8 cellular contexts compared by ENCODE assay signal in genomic region chr5:139439013-139439903, GRCh38. TPM values are rescaled to one million over a fixed set of nuclear protein-coding genes. Genes with fewer than 3 reads are reported as not detected.
A peak's percentile ranks its signal among the peaks of the same experiment; 100 is the strongest.
DNase-seq lines count a peak whose midpoint lies in the region; ATAC-seq and TF ChIP-seq lines count a peak whose summit lies in the region.

TSS of gene DNAJC18 (minus strand) at chr5:139439525. CDS start at chr5:139439445, 80 bp downstream.

- H3K27me3 ChIP-seq in thoracic aorta (replicated peaks; ENCODE audit: insufficient read depth): no peaks in the 10 kb centered on the region

- no peaks in the 10 kb centered on the region for H3K9me3 ChIP-seq in thoracic aorta

- H3K4me3 ChIP-seq in GM08714 (ENCODE audit: low read length) (peak within 1 kb of the TSS; percentile 91), thoracic aorta (peak within 1 kb of the TSS; percentile 98)

- peak within 1 kb of the TSS; percentile 98 to 99 for H3K27ac ChIP-seq in thoracic aorta

- TF ChIP-seq CTCF in omental fat pad (IDR thresholded peaks at IDR 0.05) (no peak), thoracic aorta (IDR thresholded peaks at IDR 0.05) (no peak)

- H3K27ac Mint-ChIP-seq in activated naive CD4-positive, alpha-beta T cell treated with anti-CD3 and anti-CD28 coated beads, Interleukin-2, amount 50 U/mL, for 72 hours: peak within 1 kb of the TSS; percentile 93 to 100

- H3K36me3 ChIP-seq in thoracic aorta: peaks cover 4% of the 10 kb centered on the region

- no peaks in the 10 kb centered on the region for H3K9me3 Mint-ChIP-seq in activated naive CD4-positive, alpha-beta T cell treated with anti-CD3 and anti-CD28 coated beads, Interleukin-2, amount 50 U/mL, for 72 hours

- ATAC-seq in HG02610 (IDR thresholded peaks at IDR 0.05; ENCODE audit: unreplicated experiment) (peak; percentile 83), omental fat pad (ENCODE audit: low FRiP score) (peak; percentile 99), thoracic aorta (ENCODE audit: insufficient number of reproducible peaks, low FRiP score, low read depth) (peak; percentile 96)
- peak; percentile 87 to 91 for ATAC-seq in activated naive CD4-positive, alpha-beta T cell treated with anti-CD3 and anti-CD28 coated beads, Interleukin-2, amount 50 U/mL, for 72 hours

- DNase-seq in NCI-H1105 treated with DMSO at 0.1 percent for 48 hours (lab: John Stamatoyannopoulos, UW) (peak; percentile 86), SKM-1 (lab: John Stamatoyannopoulos, UW; ENCODE audit: unreplicated experiment) (peak; percentile 60), glomerular visceral epithelial cell (ENCODE audit: extremely low spot score) (peak; percentile 88), omental fat pad (ENCODE audit: low spot score) (peak; percentile 86), thoracic aorta (ENCODE audit: low spot score) (peak; percentile 91)
- peak; percentile 88 to 89 for DNase-seq in activated naive CD4-positive, alpha-beta T cell treated with anti-CD3 and anti-CD28 coated beads, Interleukin-2, amount 50 U/mL, for 72 hours (ENCODE audit: low spot score in 2 of 2)

- H3K36me3 Mint-ChIP-seq in activated naive CD4-positive, alpha-beta T cell treated with anti-CD3 and anti-CD28 coated beads, Interleukin-2, amount 50 U/mL, for 72 hours: peaks cover 0 to 55% of the 10 kb centered on the region in 2 donors

- H3K4me1 ChIP-seq in thoracic aorta (ENCODE audit: control insufficient read depth in 1 of 2, low read depth in 2 of 2): peaks cover 4 to 12% of the 10 kb centered on the region in 2 donors

RNA-seq across cellular contexts. Expression of gene DNAJC18, which starts in this region (rescaled TPM):
- total RNA-seq in activated naive CD4-positive, alpha-beta T cell treated with anti-CD3 and anti-CD28 coated beads, Interleukin-2, amount 50 U/mL, for 72 hours: 10 to 100 TPM; 13.5 to 47.3 TPM
- total RNA-seq in omental fat pad (1 to 10 TPM; 6.1 to 7.4 (median 6.5) TPM), thoracic aorta (10 to 100 TPM in 1 of 2 donors, 1 to 10 TPM in 1; 6.9 to 16.7 TPM)

Comparison
In these comparisons a context has a peak if more than half of its experiments do, and no peak if none do; other contexts are left out.
1. Peak in every context shown above with its lines: DNase-seq, ATAC-seq, H3K4me3 ChIP-seq and H3K27ac ChIP-seq.